Comparison of ENCODE assay signal across 1 cellular context in the genomic region with DNA sequence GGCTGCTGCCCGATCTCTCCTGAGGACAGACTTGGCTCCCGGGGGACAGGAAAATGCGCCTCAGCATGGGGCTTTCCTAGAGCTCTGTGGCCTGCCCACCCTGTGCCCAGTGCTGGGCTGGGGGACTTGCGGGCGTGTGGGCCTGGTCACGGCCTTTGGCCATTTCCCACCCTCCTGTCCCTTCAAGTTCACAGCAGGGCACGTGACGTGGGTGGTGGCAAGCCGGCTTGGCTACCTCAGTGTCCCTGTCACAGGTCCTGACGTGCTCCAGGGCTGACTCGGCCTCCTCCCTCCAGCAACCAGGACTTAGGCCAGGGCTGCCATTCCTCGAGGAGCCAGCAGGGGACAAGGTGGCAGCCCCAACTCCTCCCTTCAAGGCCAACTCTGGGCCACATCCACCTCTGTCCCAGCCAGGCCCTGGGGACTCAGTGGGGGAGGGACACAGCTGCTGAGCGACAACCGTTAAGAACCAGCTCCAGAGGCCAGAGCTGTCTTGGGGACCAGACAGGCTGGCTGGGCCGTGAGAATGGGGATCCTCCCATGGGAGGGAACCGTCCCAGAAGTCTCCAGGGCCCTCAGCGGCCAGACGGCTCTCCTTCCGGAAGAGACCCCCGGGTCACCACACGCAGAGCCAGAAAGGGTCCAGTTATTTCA.
TF ChIP-seq lines count a peak whose summit lies in the region.

No MANE protein-coding gene starts in this region.

TF ChIP-seq in HepG2, 621 proteins besides CTCF, POLR2A, EP300 and RAD21 (continued from another document and continues in another):
- TF ChIP-seq ZNF766 (CRISPR knock-in tag; IDR thresholded peaks at IDR 0.05; ENCODE audit: borderline replicate concordance): no peak
- no peak for TF ChIP-seq ZNF629 (CRISPR knock-in tag; conservative IDR thresholded peaks at IDR 0.05)
- TF ChIP-seq SNAPC2 (CRISPR knock-in tag; IDR thresholded peaks at IDR 0.05): no peak
- TF ChIP-seq ZNF747 (CRISPR knock-in tag; IDR thresholded peaks at IDR 0.05; ENCODE audit: borderline replicate concordance): no peak; the same call in 1 of the 2 replicates
- TF ChIP-seq, protein P1, sequence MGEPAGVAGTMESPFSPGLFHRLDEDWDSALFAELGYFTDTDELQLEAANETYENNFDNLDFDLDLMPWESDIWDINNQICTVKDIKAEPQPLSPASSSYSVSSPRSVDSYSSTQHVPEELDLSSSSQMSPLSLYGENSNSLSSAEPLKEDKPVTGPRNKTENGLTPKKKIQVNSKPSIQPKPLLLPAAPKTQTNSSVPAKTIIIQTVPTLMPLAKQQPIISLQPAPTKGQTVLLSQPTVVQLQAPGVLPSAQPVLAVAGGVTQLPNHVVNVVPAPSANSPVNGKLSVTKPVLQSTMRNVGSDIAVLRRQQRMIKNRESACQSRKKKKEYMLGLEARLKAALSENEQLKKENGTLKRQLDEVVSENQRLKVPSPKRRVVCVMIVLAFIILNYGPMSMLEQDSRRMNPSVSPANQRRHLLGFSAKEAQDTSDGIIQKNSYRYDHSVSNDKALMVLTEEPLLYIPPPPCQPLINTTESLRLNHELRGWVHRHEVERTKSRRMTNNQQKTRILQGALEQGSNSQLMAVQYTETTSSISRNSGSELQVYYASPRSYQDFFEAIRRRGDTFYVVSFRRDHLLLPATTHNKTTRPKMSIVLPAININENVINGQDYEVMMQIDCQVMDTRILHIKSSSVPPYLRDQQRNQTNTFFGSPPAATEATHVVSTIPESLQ (CRISPR knock-in tag; conservative IDR thresholded peaks at IDR 0.05): no peak
- TF ChIP-seq, protein P2, sequence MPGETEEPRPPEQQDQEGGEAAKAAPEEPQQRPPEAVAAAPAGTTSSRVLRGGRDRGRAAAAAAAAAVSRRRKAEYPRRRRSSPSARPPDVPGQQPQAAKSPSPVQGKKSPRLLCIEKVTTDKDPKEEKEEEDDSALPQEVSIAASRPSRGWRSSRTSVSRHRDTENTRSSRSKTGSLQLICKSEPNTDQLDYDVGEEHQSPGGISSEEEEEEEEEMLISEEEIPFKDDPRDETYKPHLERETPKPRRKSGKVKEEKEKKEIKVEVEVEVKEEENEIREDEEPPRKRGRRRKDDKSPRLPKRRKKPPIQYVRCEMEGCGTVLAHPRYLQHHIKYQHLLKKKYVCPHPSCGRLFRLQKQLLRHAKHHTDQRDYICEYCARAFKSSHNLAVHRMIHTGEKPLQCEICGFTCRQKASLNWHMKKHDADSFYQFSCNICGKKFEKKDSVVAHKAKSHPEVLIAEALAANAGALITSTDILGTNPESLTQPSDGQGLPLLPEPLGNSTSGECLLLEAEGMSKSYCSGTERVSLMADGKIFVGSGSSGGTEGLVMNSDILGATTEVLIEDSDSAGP (CRISPR knock-in tag; IDR thresholded peaks at IDR 0.05; ENCODE audit: borderline replicate concordance): peak; percentile 44
- no peak for TF ChIP-seq ZNF496 (CRISPR knock-in tag; IDR thresholded peaks at IDR 0.05; ENCODE audit: insufficient replicate concordance)
- TF ChIP-seq, protein P3, sequence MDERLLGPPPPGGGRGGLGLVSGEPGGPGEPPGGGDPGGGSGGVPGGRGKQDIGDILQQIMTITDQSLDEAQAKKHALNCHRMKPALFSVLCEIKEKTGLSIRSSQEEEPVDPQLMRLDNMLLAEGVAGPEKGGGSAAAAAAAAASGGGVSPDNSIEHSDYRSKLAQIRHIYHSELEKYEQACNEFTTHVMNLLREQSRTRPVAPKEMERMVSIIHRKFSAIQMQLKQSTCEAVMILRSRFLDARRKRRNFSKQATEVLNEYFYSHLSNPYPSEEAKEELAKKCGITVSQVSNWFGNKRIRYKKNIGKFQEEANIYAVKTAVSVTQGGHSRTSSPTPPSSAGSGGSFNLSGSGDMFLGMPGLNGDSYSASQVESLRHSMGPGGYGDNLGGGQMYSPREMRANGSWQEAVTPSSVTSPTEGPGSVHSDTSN (CRISPR knock-in tag; IDR thresholded peaks at IDR 0.05): no peak
- TF ChIP-seq ZNF138 (CRISPR knock-in tag; IDR thresholded peaks at IDR 0.05; ENCODE audit: low read depth): no peak
- TF ChIP-seq ZNF598 (CRISPR knock-in tag; IDR thresholded peaks at IDR 0.05; ENCODE audit: borderline replicate concordance): no peak
- TF ChIP-seq, protein P4, sequence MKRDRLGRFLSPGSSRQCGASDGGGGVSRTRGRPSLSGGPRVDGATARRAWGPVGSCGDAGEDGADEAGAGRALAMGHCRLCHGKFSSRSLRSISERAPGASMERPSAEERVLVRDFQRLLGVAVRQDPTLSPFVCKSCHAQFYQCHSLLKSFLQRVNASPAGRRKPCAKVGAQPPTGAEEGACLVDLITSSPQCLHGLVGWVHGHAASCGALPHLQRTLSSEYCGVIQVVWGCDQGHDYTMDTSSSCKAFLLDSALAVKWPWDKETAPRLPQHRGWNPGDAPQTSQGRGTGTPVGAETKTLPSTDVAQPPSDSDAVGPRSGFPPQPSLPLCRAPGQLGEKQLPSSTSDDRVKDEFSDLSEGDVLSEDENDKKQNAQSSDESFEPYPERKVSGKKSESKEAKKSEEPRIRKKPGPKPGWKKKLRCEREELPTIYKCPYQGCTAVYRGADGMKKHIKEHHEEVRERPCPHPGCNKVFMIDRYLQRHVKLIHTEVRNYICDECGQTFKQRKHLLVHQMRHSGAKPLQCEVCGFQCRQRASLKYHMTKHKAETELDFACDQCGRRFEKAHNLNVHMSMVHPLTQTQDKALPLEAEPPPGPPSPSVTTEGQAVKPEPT (CRISPR knock-in tag; IDR thresholded peaks at IDR 0.05; ENCODE audit: low read depth): no peak
- no peak; the same call in 1 of the 2 replicates for TF ChIP-seq BRD4 (CRISPR knock-in tag; IDR thresholded peaks at IDR 0.05)
- TF ChIP-seq, protein P5, sequence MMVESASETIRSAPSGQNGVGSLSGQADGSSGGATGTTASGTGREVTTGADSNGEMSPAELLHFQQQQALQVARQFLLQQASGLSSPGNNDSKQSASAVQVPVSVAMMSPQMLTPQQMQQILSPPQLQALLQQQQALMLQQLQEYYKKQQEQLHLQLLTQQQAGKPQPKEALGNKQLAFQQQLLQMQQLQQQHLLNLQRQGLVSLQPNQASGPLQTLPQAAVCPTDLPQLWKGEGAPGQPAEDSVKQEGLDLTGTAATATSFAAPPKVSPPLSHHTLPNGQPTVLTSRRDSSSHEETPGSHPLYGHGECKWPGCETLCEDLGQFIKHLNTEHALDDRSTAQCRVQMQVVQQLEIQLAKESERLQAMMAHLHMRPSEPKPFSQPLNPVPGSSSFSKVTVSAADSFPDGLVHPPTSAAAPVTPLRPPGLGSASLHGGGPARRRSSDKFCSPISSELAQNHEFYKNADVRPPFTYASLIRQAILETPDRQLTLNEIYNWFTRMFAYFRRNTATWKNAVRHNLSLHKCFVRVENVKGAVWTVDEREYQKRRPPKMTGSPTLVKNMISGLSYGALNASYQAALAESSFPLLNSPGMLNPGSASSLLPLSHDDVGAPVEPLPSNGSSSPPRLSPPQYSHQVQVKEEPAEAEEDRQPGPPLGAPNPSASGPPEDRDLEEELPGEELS (CRISPR knock-in tag; IDR thresholded peaks at IDR 0.05): 0 out of 2 replicates have a peak, but pooled peaks have one; percentile 45
- TF ChIP-seq POGZ (CRISPR knock-in tag; IDR thresholded peaks at IDR 0.05): no peak
- TF ChIP-seq ZNF777 (CRISPR knock-in tag; IDR thresholded peaks at IDR 0.05): peak; percentile 28; the same call in 1 of the 2 replicates
- TF ChIP-seq HMGA1 (CRISPR knock-in tag; conservative IDR thresholded peaks at IDR 0.05): no peak
- TF ChIP-seq, protein P6, sequence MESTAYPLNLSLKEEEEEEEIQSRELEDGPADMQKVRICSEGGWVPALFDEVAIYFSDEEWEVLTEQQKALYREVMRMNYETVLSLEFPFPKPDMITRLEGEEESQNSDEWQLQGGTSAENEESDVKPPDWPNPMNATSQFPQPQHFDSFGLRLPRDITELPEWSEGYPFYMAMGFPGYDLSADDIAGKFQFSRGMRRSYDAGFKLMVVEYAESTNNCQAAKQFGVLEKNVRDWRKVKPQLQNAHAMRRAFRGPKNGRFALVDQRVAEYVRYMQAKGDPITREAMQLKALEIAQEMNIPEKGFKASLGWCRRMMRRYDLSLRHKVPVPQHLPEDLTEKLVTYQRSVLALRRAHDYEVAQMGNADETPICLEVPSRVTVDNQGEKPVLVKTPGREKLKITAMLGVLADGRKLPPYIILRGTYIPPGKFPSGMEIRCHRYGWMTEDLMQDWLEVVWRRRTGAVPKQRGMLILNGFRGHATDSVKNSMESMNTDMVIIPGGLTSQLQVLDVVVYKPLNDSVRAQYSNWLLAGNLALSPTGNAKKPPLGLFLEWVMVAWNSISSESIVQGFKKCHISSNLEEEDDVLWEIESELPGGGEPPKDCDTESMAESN (CRISPR knock-in tag; conservative IDR thresholded peaks at IDR 0.05): no peak; the same call in 1 of the 2 replicates
- TF ChIP-seq ZNF552 (CRISPR knock-in tag; IDR thresholded peaks at IDR 0.05; ENCODE audit: borderline replicate concordance): no peak; the same call in 1 of the 2 replicates
- peak; percentile 91 for TF ChIP-seq ZNF891 (CRISPR knock-in tag; IDR thresholded peaks at IDR 0.05)
- TF ChIP-seq, protein P7, sequence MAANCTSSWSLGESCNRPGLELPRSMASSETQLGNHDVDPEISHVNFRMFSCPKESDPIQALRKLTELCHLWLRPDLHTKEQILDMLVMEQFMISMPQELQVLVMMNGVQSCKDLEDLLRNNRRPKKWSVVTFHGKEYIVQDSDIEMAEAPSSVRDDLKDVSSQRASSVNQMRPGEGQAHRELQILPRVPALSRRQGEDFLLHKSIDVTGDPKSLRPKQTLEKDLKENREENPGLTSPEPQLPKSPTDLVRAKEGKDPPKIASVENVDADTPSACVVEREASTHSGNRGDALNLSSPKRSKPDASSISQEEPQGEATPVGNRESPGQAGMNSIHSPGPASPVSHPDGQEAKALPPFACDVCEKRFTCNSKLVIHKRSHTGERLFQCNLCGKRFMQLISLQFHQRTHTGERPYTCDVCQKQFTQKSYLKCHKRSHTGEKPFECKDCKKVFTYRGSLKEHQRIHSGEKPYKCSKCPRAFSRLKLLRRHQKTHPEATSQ (CRISPR knock-in tag; IDR thresholded peaks at IDR 0.05; ENCODE audit: borderline replicate concordance): no peak
- TF ChIP-seq FOXM1 (CRISPR knock-in tag; IDR thresholded peaks at IDR 0.05): no peak
- 0 out of 2 replicates have a peak, but pooled peaks have one; percentile 41 for TF ChIP-seq MEIS2 (CRISPR knock-in tag; IDR thresholded peaks at IDR 0.05)
- TF ChIP-seq ZNF713 (CRISPR knock-in tag; IDR thresholded peaks at IDR 0.05): no peak
- no peak for TF ChIP-seq MBD4 (IDR thresholded peaks at IDR 0.05; ENCODE audit: borderline replicate concordance, low read length)
- TF ChIP-seq, protein P8, sequence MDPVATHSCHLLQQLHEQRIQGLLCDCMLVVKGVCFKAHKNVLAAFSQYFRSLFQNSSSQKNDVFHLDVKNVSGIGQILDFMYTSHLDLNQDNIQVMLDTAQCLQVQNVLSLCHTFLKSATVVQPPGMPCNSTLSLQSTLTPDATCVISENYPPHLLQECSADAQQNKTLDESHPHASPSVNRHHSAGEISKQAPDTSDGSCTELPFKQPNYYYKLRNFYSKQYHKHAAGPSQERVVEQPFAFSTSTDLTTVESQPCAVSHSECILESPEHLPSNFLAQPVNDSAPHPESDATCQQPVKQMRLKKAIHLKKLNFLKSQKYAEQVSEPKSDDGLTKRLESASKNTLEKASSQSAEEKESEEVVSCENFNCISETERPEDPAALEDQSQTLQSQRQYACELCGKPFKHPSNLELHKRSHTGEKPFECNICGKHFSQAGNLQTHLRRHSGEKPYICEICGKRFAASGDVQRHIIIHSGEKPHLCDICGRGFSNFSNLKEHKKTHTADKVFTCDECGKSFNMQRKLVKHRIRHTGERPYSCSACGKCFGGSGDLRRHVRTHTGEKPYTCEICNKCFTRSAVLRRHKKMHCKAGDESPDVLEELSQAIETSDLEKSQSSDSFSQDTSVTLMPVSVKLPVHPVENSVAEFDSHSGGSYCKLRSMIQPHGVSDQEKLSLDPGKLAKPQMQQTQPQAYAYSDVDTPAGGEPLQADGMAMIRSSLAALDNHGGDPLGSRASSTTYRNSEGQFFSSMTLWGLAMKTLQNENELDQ (CRISPR knock-in tag; IDR thresholded peaks at IDR 0.05; ENCODE audit: borderline replicate concordance): no peak
- no peak for TF ChIP-seq NPAS2 (CRISPR knock-in tag; IDR thresholded peaks at IDR 0.05; ENCODE audit: borderline replicate concordance)
- TF ChIP-seq, protein P9, sequence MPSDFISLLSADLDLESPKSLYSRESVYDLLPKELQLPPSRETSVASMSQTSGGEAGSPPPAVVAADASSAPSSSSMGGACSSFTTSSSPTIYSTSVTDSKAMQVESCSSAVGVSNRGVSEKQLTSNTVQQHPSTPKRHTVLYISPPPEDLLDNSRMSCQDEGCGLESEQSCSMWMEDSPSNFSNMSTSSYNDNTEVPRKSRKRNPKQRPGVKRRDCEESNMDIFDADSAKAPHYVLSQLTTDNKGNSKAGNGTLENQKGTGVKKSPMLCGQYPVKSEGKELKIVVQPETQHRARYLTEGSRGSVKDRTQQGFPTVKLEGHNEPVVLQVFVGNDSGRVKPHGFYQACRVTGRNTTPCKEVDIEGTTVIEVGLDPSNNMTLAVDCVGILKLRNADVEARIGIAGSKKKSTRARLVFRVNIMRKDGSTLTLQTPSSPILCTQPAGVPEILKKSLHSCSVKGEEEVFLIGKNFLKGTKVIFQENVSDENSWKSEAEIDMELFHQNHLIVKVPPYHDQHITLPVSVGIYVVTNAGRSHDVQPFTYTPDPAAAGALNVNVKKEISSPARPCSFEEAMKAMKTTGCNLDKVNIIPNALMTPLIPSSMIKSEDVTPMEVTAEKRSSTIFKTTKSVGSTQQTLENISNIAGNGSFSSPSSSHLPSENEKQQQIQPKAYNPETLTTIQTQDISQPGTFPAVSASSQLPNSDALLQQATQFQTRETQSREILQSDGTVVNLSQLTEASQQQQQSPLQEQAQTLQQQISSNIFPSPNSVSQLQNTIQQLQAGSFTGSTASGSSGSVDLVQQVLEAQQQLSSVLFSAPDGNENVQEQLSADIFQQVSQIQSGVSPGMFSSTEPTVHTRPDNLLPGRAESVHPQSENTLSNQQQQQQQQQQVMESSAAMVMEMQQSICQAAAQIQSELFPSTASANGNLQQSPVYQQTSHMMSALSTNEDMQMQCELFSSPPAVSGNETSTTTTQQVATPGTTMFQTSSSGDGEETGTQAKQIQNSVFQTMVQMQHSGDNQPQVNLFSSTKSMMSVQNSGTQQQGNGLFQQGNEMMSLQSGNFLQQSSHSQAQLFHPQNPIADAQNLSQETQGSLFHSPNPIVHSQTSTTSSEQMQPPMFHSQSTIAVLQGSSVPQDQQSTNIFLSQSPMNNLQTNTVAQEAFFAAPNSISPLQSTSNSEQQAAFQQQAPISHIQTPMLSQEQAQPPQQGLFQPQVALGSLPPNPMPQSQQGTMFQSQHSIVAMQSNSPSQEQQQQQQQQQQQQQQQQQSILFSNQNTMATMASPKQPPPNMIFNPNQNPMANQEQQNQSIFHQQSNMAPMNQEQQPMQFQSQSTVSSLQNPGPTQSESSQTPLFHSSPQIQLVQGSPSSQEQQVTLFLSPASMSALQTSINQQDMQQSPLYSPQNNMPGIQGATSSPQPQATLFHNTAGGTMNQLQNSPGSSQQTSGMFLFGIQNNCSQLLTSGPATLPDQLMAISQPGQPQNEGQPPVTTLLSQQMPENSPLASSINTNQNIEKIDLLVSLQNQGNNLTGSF (CRISPR knock-in tag; IDR thresholded peaks at IDR 0.05): 0 out of 2 replicates have a peak, but pooled peaks have one; percentile 2
